Comparison of ENCODE assay signal across 14 cellular contexts in genomic region chr1:100928128-100928527, GRCh38. TPM values are rescaled to one million over a fixed set of nuclear protein-coding genes. Genes with fewer than 3 reads are reported as not detected.
A peak's percentile ranks its signal among the peaks of the same experiment; 100 is the strongest.
DNase-seq lines count a peak whose midpoint lies in the region; ATAC-seq, FAIRE-seq and TF ChIP-seq lines count a peak whose summit lies in the region.
"Had no signal": no experiment of that assay in that cellular context is flagged by ENCODE, and none has a peak within 500 bp of the region (broad histone marks: within the 10 kb centered on the region; RNA-seq: fewer than 3 reads in every experiment).

No MANE protein-coding gene starts in this region.

- no peak overlapping the region for H3K4me2 ChIP-seq in OCI-LY7 (ENCODE audit: low read length)
- H3K4me2 ChIP-seq: hepatocyte had no signal

- TF ChIP-seq CTCF in A673 (conservative IDR thresholded peaks at IDR 0.05; ENCODE audit: low read depth, low read length) (peak; percentile 26; the same call in 1 of the 2 replicates), GM12873 (IDR thresholded peaks at IDR 0.05; ENCODE audit: insufficient read depth, low read depth, low read length, missing control alignments) (peak; percentile 13), OCI-LY7 (conservative IDR thresholded peaks at IDR 0.05; ENCODE audit: low read length) (peak; percentile 45), endodermal cell (conservative IDR thresholded peaks at IDR 0.05) (peak; percentile 65), pancreas (IDR thresholded peaks at IDR 0.05) (no peak), left ventricle myocardium inferior (IDR thresholded peaks at IDR 0.05; ENCODE audit: borderline replicate concordance) (no peak)

- no TSS peak for BruUV-seq in A673 (replicated peaks; lab: Mats Ljungman, UMichigan)
- no TSS peak for BruUV-seq in OCI-LY7 (replicated peaks; lab: Mats Ljungman, UMichigan)

- H3K36me3 ChIP-seq in A673 (ENCODE audit: insufficient read depth, low read length, poor library complexity, severe bottlenecking) (no peaks in the 10 kb centered on the region), OCI-LY7 (ENCODE audit: insufficient read depth, low read length) (peaks cover 52% of the 10 kb centered on the region), endodermal cell (ENCODE audit: control insufficient read depth, insufficient read depth, low read length) (peaks cover 58% of the 10 kb centered on the region), pancreas (no peaks in the 10 kb centered on the region), left ventricle myocardium inferior (peaks cover 20% of the 10 kb centered on the region)

- no peak overlapping the region for H3K4me3 Mint-ChIP-seq in endodermal cell

- H3K79me2 ChIP-seq in OCI-LY7 (ENCODE audit: insufficient read depth, low read depth, low read length) = no peaks in the 10 kb centered on the region
- H3K79me2 ChIP-seq: hepatocyte had no signal

- POLR2A ChIA-PET in A673 (lab: Charles Lee; ENCODE audit: low non-redundant PET) (no interaction called here), OCI-LY7 (lab: Charles Lee) (no interaction called here)

- H3K27ac Mint-ChIP-seq in endodermal cell = no peak overlapping the region

- no peaks in the 10 kb centered on the region for H3K4me1 Mint-ChIP-seq in endodermal cell

- intact Hi-C loops in A673 (cut with micrococcal nuclease; ENCODE audit: unreplicated experiment) = no loop called here
- intact Hi-C loops in OCI-LY7 (cut with micrococcal nuclease; ENCODE audit: unreplicated experiment) = loop anchor here (5.0 kb wide), 1 partner anchor 309 kb away; the partner anchor contains the start of gene S1PR1
- intact Hi-C loops in pancreas (cut with DNase I) = loop anchor here in 2 of 3 donors (10.0 kb wide), 2 partner anchors 307 to 357 kb away; partner anchors contain the start of gene S1PR1 (in 1 of the 2)
- intact Hi-C loops in left ventricle myocardium inferior (cut with micrococcal nuclease) = no loop called here

- no peak overlapping the region for H2AFZ ChIP-seq in OCI-LY7 (ENCODE audit: low read length)
- H2AFZ ChIP-seq: hepatocyte had no signal

- ATAC-seq in pancreas = no peak

- H3K9me3 Mint-ChIP-seq in endodermal cell = peaks cover 8% of the 10 kb centered on the region
- H3K9me3 Mint-ChIP-seq: effector memory CD8-positive, alpha-beta T cell had no signal

- peaks cover 44% of the 10 kb centered on the region for H3K36me3 Mint-ChIP-seq in endodermal cell (ENCODE audit: low read depth)

- H3K9me3 ChIP-seq in A673 (ENCODE audit: low read depth, low read length, poor library complexity, severe bottlenecking) (no peaks in the 10 kb centered on the region), OCI-LY7 (ENCODE audit: low read length) (no peaks in the 10 kb centered on the region), endodermal cell (ENCODE audit: control insufficient read depth, low read length) (peaks cover 13% of the 10 kb centered on the region), pancreas (no peaks in the 10 kb centered on the region), left ventricle myocardium inferior (replicated peaks) (no peaks in the 10 kb centered on the region)
- H3K9me3 ChIP-seq: thoracic aorta had no signal

- WGBS in endodermal cell (ENCODE audit: insufficient coverage in 1 of 2, insufficient read length in 1 of 2), 2 experiments = 58 to 68% methylated on average over 2 to 3 of the region's 3 CpGs
- 86 to 90% methylated on average over 3 of the region's 3 CpGs for WGBS in pancreas, 2 donors

- no peaks in the 10 kb centered on the region for H3K27me3 ChIP-seq in A673 (replicated peaks; ENCODE audit: insufficient read depth, low read depth, low read length, poor library complexity)
- peaks cover 62% of the 10 kb centered on the region for H3K27me3 ChIP-seq in endodermal cell (ENCODE audit: control insufficient read depth, insufficient read depth, low read length, poor library complexity, severe bottlenecking)
- no peaks in the 10 kb centered on the region for H3K27me3 ChIP-seq in pancreas
- H3K27me3 ChIP-seq in left ventricle myocardium inferior (ENCODE audit: low read depth) = no peaks in the 10 kb centered on the region
- H3K27me3 ChIP-seq: BLaER1 treated with 17β-estradiol and CSF1 and Interleukin-3, amounts not matched to agents 10 nM and 100 nM; hepatocyte had no signal

- H3K27me3 Mint-ChIP-seq in endodermal cell (ENCODE audit: insufficient read depth) = peaks cover 35% of the 10 kb centered on the region
- H3K27me3 Mint-ChIP-seq: effector memory CD8-positive, alpha-beta T cell had no signal

- H3K4me3 ChIP-seq in A673 (ENCODE audit: low read depth, low read length, poor library complexity, severe bottlenecking) (no peak overlapping the region), OCI-LY7 (ENCODE audit: low read depth, low read length, poor library complexity, severe bottlenecking) (no peak overlapping the region), endodermal cell (ENCODE audit: low read length) (no peak overlapping the region), pancreas (no peak overlapping the region), left ventricle myocardium inferior (no peak overlapping the region)
- H3K4me3 ChIP-seq: BLaER1 treated with 17β-estradiol and CSF1 and Interleukin-3, amounts not matched to agents 10 nM and 100 nM; hepatocyte; thoracic aorta had no signal

- H4K20me1 ChIP-seq in OCI-LY7 (ENCODE audit: insufficient read depth, low read length) = no peaks in the 10 kb centered on the region

- no peak for FAIRE-seq in pancreas (lab: Jason Lieb, UNC)

- no peaks in the 10 kb centered on the region for H3K4me1 ChIP-seq in A673 (ENCODE audit: insufficient read depth, low read length, poor library complexity, severe bottlenecking)
- H3K4me1 ChIP-seq in OCI-LY7 (ENCODE audit: insufficient read depth, low read length, poor library complexity, severe bottlenecking) = no peaks in the 10 kb centered on the region
- H3K4me1 ChIP-seq in endodermal cell (ENCODE audit: control insufficient read depth, insufficient read depth, low read length) = no peaks in the 10 kb centered on the region
- no peaks in the 10 kb centered on the region for H3K4me1 ChIP-seq in pancreas
- peaks cover 10% of the 10 kb centered on the region for H3K4me1 ChIP-seq in left ventricle myocardium inferior

- no peaks in the 10 kb centered on the region for H3K9me2 ChIP-seq in OCI-LY7 (ENCODE audit: insufficient read depth, low read length)

- CTCF ChIA-PET in A673 (lab: Charles Lee) = no interaction called here
- CTCF ChIA-PET in OCI-LY7 (lab: Charles Lee; ENCODE audit: unreplicated experiment) = no interaction called here

- H3K27ac ChIP-seq in A673 (ENCODE audit: low read depth, low read length, poor library complexity, severe bottlenecking) = no peak overlapping the region
- H3K27ac ChIP-seq in OCI-LY7 (ENCODE audit: low read depth, low read length, poor library complexity, severe bottlenecking) = no peak overlapping the region
- no peak overlapping the region for H3K27ac ChIP-seq in endodermal cell (ENCODE audit: low read depth, low read length)
- no peak overlapping the region for H3K27ac ChIP-seq in pancreas
- no peak overlapping the region for H3K27ac ChIP-seq in left ventricle myocardium inferior (replicated peaks)
- H3K27ac ChIP-seq: BLaER1 treated with 17β-estradiol and CSF1 and Interleukin-3, amounts not matched to agents 10 nM and 100 nM; hepatocyte; thoracic aorta had no signal

- no peak for DNase-seq in A673 (ENCODE audit: low spot score)
- DNase-seq in OCI-LY7 (ENCODE audit: low spot score) = no peak
- DNase-seq in endodermal cell = peak; percentile 65
- DNase-seq in pancreas = no peak
- DNase-seq in left ventricle myocardium inferior = no peak
- no peak for DNase-seq in activated effector memory CD4-positive, alpha-beta T cell treated with Interleukin-2 at 50 U/mL for 16 hours
- no peak for DNase-seq in Ammon's horn (ENCODE audit: low spot score)
- DNase-seq: amygdala, NCI-H1105 had no signal

- no peak overlapping the region for H3K9ac ChIP-seq in endodermal cell (ENCODE audit: extremely low read depth, low read length, poor library complexity, severe bottlenecking)
- H3K9ac ChIP-seq: BLaER1 treated with 17β-estradiol and CSF1 and Interleukin-3, amounts not matched to agents 10 nM and 100 nM had no signal

RNA-seq across cellular contexts. Expression of gene SLC30A7, which starts 32.2 kb away (rescaled TPM):
- 31.2 and 31.4 TPM in 2 replicates for total RNA-seq in A673 (2021)
- total RNA-seq in OCI-LY7 (2014; rRNA removed; shearing (Covaris generic)) = 5.5 and 8.6 TPM in 2 replicates
- 13.8 and 15.3 TPM in 2 replicates for total RNA-seq in OCI-LY7 (2022)
- 10 to 100 TPM; 21.7 to 26.2 TPM for total RNA-seq in endodermal cell
- 12.0 TPM for polyA plus RNA-seq in endodermal cell (2013, experiment 1 of 2)
- 11.0 TPM for polyA plus RNA-seq in endodermal cell (2013, experiment 2 of 2)
- total RNA-seq in pancreas = 10 to 100 TPM; 10.4 to 21.4 (median 14.4) TPM
- polyA plus RNA-seq in pancreas = 1 to 10 TPM; 2.5 to 4.9 TPM
- total RNA-seq in left ventricle myocardium inferior = 5.7 TPM

RNA-seq across cellular contexts. Expression of gene EXTL2, which starts 33.5 kb away (rescaled TPM):
- total RNA-seq in A673 (2021) (23.1 and 24.1 TPM in 2 replicates), OCI-LY7 (2022) (8.7 and 9.8 TPM in 2 replicates), endodermal cell (10 to 100 TPM; 40.6 to 47.5 TPM), pancreas (1 to 10 TPM; 3.6 to 6.9 (median 5.8) TPM), left ventricle myocardium inferior (10.6 TPM)
- total RNA-seq in OCI-LY7 (2014; rRNA removed; shearing (Covaris generic)) = 3.2 and 7.0 TPM in 2 replicates
- polyA plus RNA-seq in endodermal cell (2013, experiment 1 of 2) = 56.1 TPM
- 53.9 TPM for polyA plus RNA-seq in endodermal cell (2013, experiment 2 of 2)
- polyA plus RNA-seq in pancreas = 1 to 10 TPM; 6.5 to 8.8 TPM

Comparison
In these comparisons a context has a peak if more than half of its experiments do, and no peak if none do; other contexts are left out.
1. CTCF ChIP-seq: peak in A673 (single experiment), GM12873 (single experiment), OCI-LY7 (single experiment) and endodermal cell (single experiment); none in pancreas (0 of 4) and left ventricle myocardium inferior (single experiment).
2. intact Hi-C loops: an anchor here in OCI-LY7 (5.0 kb wide) and pancreas (10.0 kb wide); none called in A673 and left ventricle myocardium inferior.